In the genomic region with DNA sequence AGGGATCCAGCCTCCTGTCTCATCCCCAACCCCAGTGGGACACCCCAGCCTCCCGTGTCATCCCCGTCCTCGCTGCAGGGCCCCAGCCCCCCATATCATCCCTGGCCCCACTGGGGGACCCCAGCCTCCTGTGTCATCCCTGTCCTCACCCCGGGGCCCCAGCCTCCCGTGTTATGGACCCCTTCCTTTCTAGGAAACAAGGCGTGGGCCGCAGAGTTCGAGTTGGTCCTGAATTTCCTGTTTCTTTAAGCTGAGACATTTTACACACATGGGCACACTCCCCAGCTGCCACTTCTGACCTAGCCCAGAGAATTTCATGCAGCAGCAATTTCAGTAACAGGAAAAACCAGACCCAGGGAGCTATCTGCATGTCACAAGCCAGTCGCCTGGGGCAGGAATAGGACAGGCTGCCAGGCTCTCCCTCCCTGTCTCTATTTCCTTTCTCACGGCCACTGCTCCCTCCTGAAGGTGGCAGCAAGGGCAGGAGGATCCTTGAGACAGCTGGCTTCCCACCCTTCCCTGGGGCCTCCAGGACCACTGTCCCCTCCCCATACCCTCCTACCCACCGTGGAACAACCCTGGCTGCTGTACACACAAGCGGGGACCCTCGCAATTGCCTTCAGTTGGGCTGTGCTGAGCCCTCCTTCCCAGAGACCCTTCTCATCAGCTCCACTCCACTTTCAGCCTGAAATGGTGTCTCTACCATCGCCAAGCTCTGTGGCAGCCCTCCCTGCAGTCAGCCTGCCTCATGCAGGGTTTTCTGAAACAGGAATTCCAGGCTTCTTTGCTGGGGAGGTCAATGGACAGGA, we compare ENCODE assay signal across 1 cellular context.
TF ChIP-seq lines count a peak whose summit lies in the region.

No MANE protein-coding gene starts in this region.

TF ChIP-seq in HepG2, 621 proteins besides CTCF, POLR2A, EP300 and RAD21 (continued from another document):
- TF ChIP-seq, protein P1, sequence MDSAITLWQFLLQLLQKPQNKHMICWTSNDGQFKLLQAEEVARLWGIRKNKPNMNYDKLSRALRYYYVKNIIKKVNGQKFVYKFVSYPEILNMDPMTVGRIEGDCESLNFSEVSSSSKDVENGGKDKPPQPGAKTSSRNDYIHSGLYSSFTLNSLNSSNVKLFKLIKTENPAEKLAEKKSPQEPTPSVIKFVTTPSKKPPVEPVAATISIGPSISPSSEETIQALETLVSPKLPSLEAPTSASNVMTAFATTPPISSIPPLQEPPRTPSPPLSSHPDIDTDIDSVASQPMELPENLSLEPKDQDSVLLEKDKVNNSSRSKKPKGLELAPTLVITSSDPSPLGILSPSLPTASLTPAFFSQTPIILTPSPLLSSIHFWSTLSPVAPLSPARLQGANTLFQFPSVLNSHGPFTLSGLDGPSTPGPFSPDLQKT (CRISPR knock-in tag; IDR thresholded peaks at IDR 0.05; ENCODE audit: borderline replicate concordance) = no peak
- TF ChIP-seq ZNF615 (CRISPR knock-in tag; IDR thresholded peaks at IDR 0.05; ENCODE audit: borderline replicate concordance) (no peak), ZFX (CRISPR knock-in tag; IDR thresholded peaks at IDR 0.05; ENCODE audit: low read depth) (no peak), KDM5B (CRISPR knock-in tag; IDR thresholded peaks at IDR 0.05; ENCODE audit: borderline replicate concordance) (no peak)
